8 cellular contexts compared by ENCODE assay signal in genomic region chr2:24050041-24050655, GRCh38. TPM values are rescaled to one million over a fixed set of nuclear protein-coding genes. Genes with fewer than 3 reads are reported as not detected.
A peak's percentile ranks its signal among the peaks of the same experiment; 100 is the strongest.
DNase-seq lines count a peak whose midpoint lies in the region; ATAC-seq and TF ChIP-seq lines count a peak whose summit lies in the region.

No MANE protein-coding gene starts in this region.

- TF ChIP-seq POLR2A in Peyer's patch (IDR thresholded peaks at IDR 0.05): no peak

- no peaks in the 10 kb centered on the region for H3K36me3 ChIP-seq in Peyer's patch
- peaks cover 0 to 11% of the 10 kb centered on the region in 2 experiments for H3K36me3 ChIP-seq in mesenchymal stem cell (ENCODE audit: control insufficient read depth in 1 of 2, insufficient read depth in 2 of 2, low read depth in 1 of 2, low read length in 2 of 2)

- H2AK5ac ChIP-seq in mesenchymal stem cell (ENCODE audit: low read length, severe bottlenecking): no peak overlapping the region

- H2BK12ac ChIP-seq in mesenchymal stem cell (ENCODE audit: low read length in 2 of 2): no peak overlapping the region

- H3K27me3 ChIP-seq in Peyer's patch (no peaks in the 10 kb centered on the region), mesenchymal stem cell (ENCODE audit: control insufficient read depth in 1 of 2, insufficient read depth in 1 of 2, low read length in 2 of 2) (no peaks in the 10 kb centered on the region)

- H3K4me1 ChIP-seq in Peyer's patch: peaks cover 0 to 25% (median 8%) of the 10 kb centered on the region in 4 donors
- peaks cover 6% of the 10 kb centered on the region for H3K4me1 ChIP-seq in mesenchymal stem cell (ENCODE audit: control insufficient read depth, insufficient read depth, low read depth, low read length)

- H3K4me2 ChIP-seq in mesenchymal stem cell (ENCODE audit: low read length, poor library complexity, severe bottlenecking): peak overlapping the region; percentile 87

- ATAC-seq in GM19035 (IDR thresholded peaks at IDR 0.05; ENCODE audit: unreplicated experiment): no peak
- no peak for ATAC-seq in GM21825 (IDR thresholded peaks at IDR 0.05; ENCODE audit: unreplicated experiment)
- no peak for ATAC-seq in GM21515 (IDR thresholded peaks at IDR 0.05; ENCODE audit: unreplicated experiment)

- no peak overlapping the region for H3K18ac ChIP-seq in mesenchymal stem cell (ENCODE audit: low read depth in 1 of 2, low read length in 2 of 2)

- H3K4ac ChIP-seq in mesenchymal stem cell (ENCODE audit: low read depth in 1 of 2, low read length in 2 of 2): peak overlapping the region in 1 of 2 experiments; percentile 32

- DNase-seq in Daoy (ENCODE audit: low read depth) (peak; percentile 32), Peyer's patch (peak in 2 of 3 donors; percentile 50 to 57), dermis blood vessel endothelial cell (peak; percentile 35), mesenchymal stem cell (peak; percentile 34), cerebellum (ENCODE audit: low spot score) (no peak)

- H2BK15ac ChIP-seq in mesenchymal stem cell (ENCODE audit: low read depth, poor library complexity, severe bottlenecking): no peak overlapping the region

- no peak for TF ChIP-seq CTCF in Peyer's patch (IDR thresholded peaks at IDR 0.05)

- H2BK120ac ChIP-seq in mesenchymal stem cell (ENCODE audit: low read depth, low read length): peak overlapping the region; percentile 77

- H3K79me1 ChIP-seq in mesenchymal stem cell (replicated peaks; ENCODE audit: low read length, poor library complexity, severe bottlenecking): peaks cover 8% of the 10 kb centered on the region

- no peak overlapping the region for H4K91ac ChIP-seq in mesenchymal stem cell (ENCODE audit: low read length)

- WGBS in mesenchymal stem cell: under 1% methylated on average over 43 of the region's 46 CpGs

- H3K9me3 ChIP-seq in Peyer's patch (no peaks in the 10 kb centered on the region), mesenchymal stem cell (ENCODE audit: control insufficient read depth, low read length) (no peaks in the 10 kb centered on the region)

- no peak overlapping the region for H3K23ac ChIP-seq in mesenchymal stem cell (ENCODE audit: low read length in 2 of 2)

- H3K9ac ChIP-seq in mesenchymal stem cell (ENCODE audit: low read length): peak overlapping the region; percentile 58

- peak overlapping the region; percentile 63 to 79 (median 68) for H3K4me3 ChIP-seq in Peyer's patch
- peak overlapping the region; percentile 65 to 77 for H3K4me3 ChIP-seq in mesenchymal stem cell (ENCODE audit: insufficient read depth in 1 of 2, low read depth in 1 of 2, low read length in 2 of 2)

- no peak overlapping the region for H4K8ac ChIP-seq in mesenchymal stem cell (ENCODE audit: low read length)

- no peak overlapping the region for H2BK5ac ChIP-seq in mesenchymal stem cell (ENCODE audit: low read depth, low read length, poor library complexity, severe bottlenecking)

- no peak overlapping the region for H3K14ac ChIP-seq in mesenchymal stem cell (ENCODE audit: low read length in 2 of 2)

- H3K27ac ChIP-seq in Peyer's patch: peak overlapping the region; percentile 22 to 70 (median 47)
- H3K27ac ChIP-seq in mesenchymal stem cell (ENCODE audit: low read length, poor library complexity, severe bottlenecking): no peak overlapping the region

- H2AFZ ChIP-seq in mesenchymal stem cell (ENCODE audit: low read depth, low read length): peak overlapping the region; percentile 76

RNA-seq across cellular contexts. Expression of gene FKBP1B, which starts 0.6 kb away (rescaled TPM):
- total RNA-seq in Daoy (2014; rRNA removed; shearing (Covaris generic)): 0.98 and 8.5 TPM in 2 replicates
- total RNA-seq in Peyer's patch (10 to 100 TPM in 2 of 4 donors, 1 to 10 TPM in 2; 6.7 to 16.3 (median 10.9) TPM), dermis blood vessel endothelial cell (9.9 and 14.5 TPM in 2 replicates), cerebellum (25.1 TPM)
- 11.5 TPM for polyA plus RNA-seq in mesenchymal stem cell (2013, experiment 1 of 2)
- polyA plus RNA-seq in mesenchymal stem cell (2013, experiment 2 of 2): 12.6 TPM

RNA-seq across cellular contexts. Expression of gene WDCP, which starts 3.0 kb away (rescaled TPM):
- 14.6 and 18.0 TPM in 2 replicates for total RNA-seq in Daoy (2014; rRNA removed; shearing (Covaris generic))
- total RNA-seq in Peyer's patch (1 to 10 TPM; 3.3 to 5.8 (median 3.7) TPM), dermis blood vessel endothelial cell (11.4 and 13.3 TPM in 2 replicates), cerebellum (18.0 TPM)
- 5.7 TPM for polyA plus RNA-seq in mesenchymal stem cell (2013, experiment 1 of 2)
- polyA plus RNA-seq in mesenchymal stem cell (2013, experiment 2 of 2): 5.7 TPM

RNA-seq across cellular contexts. Expression of gene SF3B6, which starts 26.0 kb away (rescaled TPM):
- 314 and 397 TPM in 2 replicates for total RNA-seq in Daoy (2014; rRNA removed; shearing (Covaris generic))
- total RNA-seq in Peyer's patch (100 to 1,000 TPM in 2 of 4 donors, 10 to 100 TPM in 2; 75.9 to 138 (median 91.9) TPM), dermis blood vessel endothelial cell (113 and 165 TPM in 2 replicates), cerebellum (60.0 TPM)
- 211 TPM for polyA plus RNA-seq in mesenchymal stem cell (2013, experiment 1 of 2)
- 225 TPM for polyA plus RNA-seq in mesenchymal stem cell (2013, experiment 2 of 2)

RNA-seq across cellular contexts. Expression of gene TP53I3, which starts 34.5 kb away (rescaled TPM):
- 17.6 and 21.4 TPM in 2 replicates for total RNA-seq in Daoy (2014; rRNA removed; shearing (Covaris generic))
- total RNA-seq in Peyer's patch (100 to 1,000 TPM in 3 of 4 donors, 10 to 100 TPM in 1; 87.5 to 371 (median 241) TPM), dermis blood vessel endothelial cell (63.2 and 88.3 TPM in 2 replicates), cerebellum (10.2 TPM)
- 41.1 TPM for polyA plus RNA-seq in mesenchymal stem cell (2013, experiment 1 of 2)
- polyA plus RNA-seq in mesenchymal stem cell (2013, experiment 2 of 2): 39.5 TPM

RNA-seq across cellular contexts. Expression of gene MFSD2B, which starts 40.3 kb away (rescaled TPM):
- 0.06 TPM in 1 of 2 replicates, not detected in the other for total RNA-seq in Daoy (2014; rRNA removed; shearing (Covaris generic))
- total RNA-seq in Peyer's patch (not detected), dermis blood vessel endothelial cell (under 0.01 and 0.09 TPM in 2 replicates), cerebellum (0.64 TPM)
- polyA plus RNA-seq in mesenchymal stem cell (2013, experiment 1 of 2): 0.15 TPM
- polyA plus RNA-seq in mesenchymal stem cell (2013, experiment 2 of 2): 0.11 TPM
